1 cellular context compared by ENCODE assay signal in the genomic region with DNA sequence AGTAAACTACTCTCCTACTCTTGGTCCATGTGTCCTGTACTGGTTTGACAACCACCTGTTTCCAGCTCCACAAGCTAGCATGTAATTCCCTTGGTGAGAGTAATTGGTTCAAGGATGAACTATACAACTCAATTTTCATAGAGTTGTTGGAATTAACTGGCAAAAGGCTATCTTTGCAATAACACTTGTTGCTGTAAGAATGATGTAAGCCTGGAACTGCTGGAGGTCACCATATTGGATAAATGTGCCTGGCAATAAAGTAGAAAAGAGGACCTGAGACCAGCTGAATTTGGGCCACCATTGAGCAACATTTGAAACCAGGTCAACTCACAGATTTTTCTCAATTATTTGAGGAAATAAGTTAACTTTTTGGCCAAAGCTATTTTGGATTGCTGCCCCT.
TF ChIP-seq lines count a peak whose summit lies in the region.

No MANE protein-coding gene starts in this region.

TF ChIP-seq in IMR-90, 13 proteins besides CTCF, POLR2A, EP300 and RAD21:
- no peak for TF ChIP-seq MXI1 (IDR thresholded peaks at IDR 0.05; ENCODE audit: borderline replicate concordance, low read depth, low read length)
- 0 out of 2 replicates have a peak, but pooled peaks have one; percentile 2 for TF ChIP-seq CEBPB (IDR thresholded peaks at IDR 0.05; ENCODE audit: low read depth, low read length)
